Comparison of ENCODE assay signal across 20 cellular contexts in the genomic region with DNA sequence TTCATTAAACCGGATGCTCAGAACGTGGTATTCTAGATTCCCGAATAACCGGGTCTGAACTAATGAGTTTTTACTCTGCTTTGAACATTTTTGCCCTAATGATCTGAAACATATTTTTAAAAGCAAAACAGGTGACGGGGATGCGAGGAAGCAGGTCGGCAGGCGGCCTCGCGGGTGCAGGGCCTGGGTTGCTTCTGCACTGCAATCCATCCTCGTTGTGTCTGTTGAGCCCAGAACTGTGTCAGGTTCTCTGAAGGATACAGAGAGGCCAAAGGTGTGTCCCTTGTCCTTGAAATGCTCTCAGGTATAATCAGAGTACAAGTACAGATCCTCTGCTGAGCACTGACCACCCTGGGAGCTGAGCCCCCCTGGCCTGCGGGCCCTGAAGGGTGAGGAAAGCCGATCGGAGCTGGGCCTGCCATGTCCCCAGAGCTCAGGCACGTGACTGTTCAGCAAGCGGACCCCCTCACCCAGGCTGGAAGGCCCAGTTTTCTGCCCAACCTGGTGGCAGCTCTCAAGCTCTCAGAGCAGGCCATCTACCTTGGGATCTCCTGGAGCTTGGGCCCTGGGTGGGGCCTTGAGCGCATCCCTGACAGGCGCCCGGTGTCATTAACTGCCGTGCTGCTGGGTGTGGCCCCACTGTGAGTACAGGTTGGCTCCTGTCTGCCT.
DNase-seq lines count a peak whose midpoint lies in the region; ATAC-seq and TF ChIP-seq lines count a peak whose summit lies in the region.
"Had no signal": no experiment of that assay in that cellular context is flagged by ENCODE, and none has a peak within 500 bp of the region (broad histone marks: within the 10 kb centered on the region; RNA-seq: fewer than 3 reads in every experiment).

No MANE protein-coding gene starts in this region.

- H3K4me2 ChIP-seq in osteoblast (ENCODE audit: insufficient read depth, low read length): no peak overlapping the region

- H3K36me3 ChIP-seq in right atrium auricular region (no peaks in the 10 kb centered on the region), osteoblast (ENCODE audit: insufficient read depth, low read length) (no peaks in the 10 kb centered on the region), aorta (ENCODE audit: control insufficient read depth in 1 of 2, insufficient read depth in 2 of 2, low read length in 1 of 2) (no peaks in the 10 kb centered on the region)

- H3K27ac ChIP-seq in right atrium auricular region: no peak overlapping the region
- no peak overlapping the region for H3K27ac ChIP-seq in osteoblast (ENCODE audit: low read depth, low read length)
- no peak overlapping the region for H3K27ac ChIP-seq in aorta (ENCODE audit: low read depth in 1 of 2, low read length in 2 of 2)
- H3K27ac ChIP-seq: 22Rv1, GM23248 had no signal

- DNase-seq in Right ventricle myocardium inferior (ENCODE audit: missing footprints): peak; percentile 6
- no peak for DNase-seq in right atrium auricular region (ENCODE audit: low spot score)
- peak; percentile 29 for DNase-seq in cardiac septum (ENCODE audit: low spot score)
- peak; percentile 38 for DNase-seq in osteoblast (ENCODE audit: insufficient read length, low spot score, missing footprints)
- DNase-seq in aorta: peak; percentile 18 to 61
- DNase-seq in NCI-H524 (lab: John Stamatoyannopoulos, UW): no peak
- no peak for DNase-seq in stimulated activated CD4-positive, alpha-beta T cell treated with anti-CD3 and anti-CD28 coated beads, Interleukin-4, amount 100 ng/mL, for 4 hours
- DNase-seq: AML-193; CD4-positive, CD25-positive, alpha-beta regulatory T cell; COR-L47; GDM1; GM23248; HCEC 1CT; NCI-H1105; NCI-H2081; NCI-H446 treated with DMSO at 0.1 percent for 48 hours had no signal

- no peak for TF ChIP-seq CTCF in right atrium auricular region (IDR thresholded peaks at IDR 0.05)
- no peak for TF ChIP-seq CTCF in osteoblast (IDR thresholded peaks at IDR 0.05; ENCODE audit: extremely low read depth, low read depth, low read length)

- H3K27me3 ChIP-seq in right atrium auricular region (no peaks in the 10 kb centered on the region), osteoblast (ENCODE audit: insufficient read depth, low read length) (no peaks in the 10 kb centered on the region), aorta (ENCODE audit: control insufficient read depth in 1 of 2, insufficient read depth in 2 of 2, low read length in 1 of 2) (no peaks in the 10 kb centered on the region)

- H3K79me2 ChIP-seq in osteoblast (ENCODE audit: insufficient read depth, low read length): no peaks in the 10 kb centered on the region

- H3K4me1 ChIP-seq in right atrium auricular region: no peaks in the 10 kb centered on the region
- no peaks in the 10 kb centered on the region for H3K4me1 ChIP-seq in osteoblast (ENCODE audit: insufficient read depth, low read length)
- H3K4me1 ChIP-seq in aorta (ENCODE audit: control insufficient read depth in 1 of 2, insufficient read depth in 2 of 2, low read length in 2 of 2): no peaks in the 10 kb centered on the region

- no peak overlapping the region for H2AFZ ChIP-seq in osteoblast (ENCODE audit: low read length)
- H2AFZ ChIP-seq: GM23248 had no signal

- ATAC-seq in Right ventricle myocardium inferior (no peak), aorta (ENCODE audit: low FRiP score) (no peak), GM21619 (IDR thresholded peaks at IDR 0.05; ENCODE audit: unreplicated experiment) (no peak)
- ATAC-seq: K562, Panc1 had no signal

- 87 to 90% methylated on average over 20 of the region's 20 CpGs for WGBS in aorta, 2 donors

- intact Hi-C loops in Right ventricle myocardium inferior (cut with DNase I) (no loop called here), cardiac septum (cut with DNase I) (no loop called here), aorta (cut with DNase I) (no loop called here)

- H4K20me1 ChIP-seq in osteoblast (ENCODE audit: insufficient read depth, low read length): no peaks in the 10 kb centered on the region

- H3K4me3 ChIP-seq in right atrium auricular region (no peak overlapping the region), osteoblast (ENCODE audit: insufficient read depth, low read length) (no peak overlapping the region), aorta (ENCODE audit: low read length in 2 of 2) (no peak overlapping the region)
- H3K4me3 ChIP-seq: GM23248, K562 had no signal

- H3K9me3 ChIP-seq in right atrium auricular region: peaks cover 0 to 1% of the 10 kb centered on the region in 2 donors
- no peaks in the 10 kb centered on the region for H3K9me3 ChIP-seq in osteoblast (ENCODE audit: low read depth, low read length)
- peaks cover 2% of the 10 kb centered on the region for H3K9me3 ChIP-seq in aorta (ENCODE audit: control insufficient read depth, low read length)

Comparison
In these comparisons a context has a peak if more than half of its experiments do, and no peak if none do; other contexts are left out.
1. DNase-seq: peak in Right ventricle myocardium inferior (single experiment), cardiac septum (single experiment), osteoblast (single experiment) and aorta (2 of 2); none in right atrium auricular region (single experiment), NCI-H524 (0 of 2) and stimulated activated CD4-positive, alpha-beta T cell treated with anti-CD3 and anti-CD28 coated beads, Interleukin-4, amount 100 ng/mL, for 4 hours (0 of 2).